Comparison of ENCODE assay signal across 20 cellular contexts in genomic region chr7:135247746-135248471, GRCh38. TPM values are rescaled to one million over a fixed set of nuclear protein-coding genes. Genes with fewer than 3 reads are reported as not detected.
A peak's percentile ranks its signal among the peaks of the same experiment; 100 is the strongest.
DNase-seq lines count a peak whose midpoint lies in the region; ATAC-seq, FAIRE-seq and TF ChIP-seq lines count a peak whose summit lies in the region.
"Had no signal": no experiment of that assay in that cellular context is flagged by ENCODE, and none has a peak within 500 bp of the region (broad histone marks: within the 10 kb centered on the region; RNA-seq: fewer than 3 reads in every experiment).

No MANE protein-coding gene starts in this region.

- in situ Hi-C loops in K562 (cut with MboI): no loop called here

- H2AFZ ChIP-seq in H9 (ENCODE audit: low read length) (no peak overlapping the region), K562 (ENCODE audit: low read depth, low read length) (peak overlapping the region; percentile 88)
- H2AFZ ChIP-seq: GM23248 had no signal

- H3K79me2 ChIP-seq in H9 (ENCODE audit: insufficient read depth, low read length): no peaks in the 10 kb centered on the region
- H3K79me2 ChIP-seq in K562 (ENCODE audit: control insufficient read depth, insufficient read depth, low read length): no peaks in the 10 kb centered on the region

- WGBS in H9 (ENCODE audit: extremely low coverage, insufficient read length, low lambda C conversion rate): no CpG with 5 or more reads among the region's 22 CpGs
- WGBS in K562 (ENCODE audit: insufficient coverage, low coverage, missing lambda C conversion rate): 38% methylated on average over 22 of the region's 22 CpGs
- WGBS in lower leg skin, 2 donors: 93 to 94% methylated on average over 22 of the region's 22 CpGs
- WGBS in testis, 2 donors: 76 to 77% methylated on average over 22 of the region's 22 CpGs
- 95 to 97% (median 96%) methylated on average over 22 of the region's 22 CpGs for WGBS in psoas muscle, 3 donors

- H3K23ac ChIP-seq in H9 (ENCODE audit: insufficient read length, low read depth, low read length): no peak overlapping the region

- H3K79me1 ChIP-seq in H9 (ENCODE audit: insufficient read depth, low read depth, low read length, poor library complexity, severe bottlenecking): no peaks in the 10 kb centered on the region

- H3T11ph ChIP-seq in H9 (ENCODE audit: low read length): no peak overlapping the region

- H3K56ac ChIP-seq in H9 (ENCODE audit: insufficient read length, low read depth, low read length): no peak overlapping the region

- H3K4me1 Mint-ChIP-seq in H9: peaks cover 0 to 6% of the 10 kb centered on the region in 2 experiments; a peak in 2 of 4 replicates

- no peak overlapping the region; a peak in 1 of 7 replicates for H3K27ac Mint-ChIP-seq in H9
- H3K27ac Mint-ChIP-seq: CD8-positive, alpha-beta T cell; HFFc6 had no signal

- no peak for FAIRE-seq in K562 (lab: Jason Lieb, UNC)
- FAIRE-seq: GM12891 had no signal

- H2BK120ac ChIP-seq in H9 (ENCODE audit: low read depth, low read length, poor library complexity, severe bottlenecking): no peak overlapping the region

- no peaks in the 10 kb centered on the region for H3K4me1 ChIP-seq in H9 (ENCODE audit: insufficient read depth, low read length)
- H3K4me1 ChIP-seq in K562 (replicated peaks in 1 of 2; ENCODE audit: control insufficient read depth in 2 of 2, insufficient read depth in 2 of 2, low read length in 2 of 2): peaks cover 0 to 10% of the 10 kb centered on the region in 2 experiments; a peak in 2 of 5 replicates
- no peaks in the 10 kb centered on the region for H3K4me1 ChIP-seq in testis
- H3K4me1 ChIP-seq in psoas muscle: no peaks in the 10 kb centered on the region
- H3K4me1 ChIP-seq: SJSA1 had no signal

- TF ChIP-seq CTCF in H9 (conservative IDR thresholded peaks at IDR 0.05): no peak
- TF ChIP-seq CTCF in K562 (IDR thresholded peaks at IDR 0.05 in 2 of 3, conservative IDR thresholded peaks at IDR 0.05 in 1 of 3; ENCODE audit: insufficient read depth in 2 of 3, low read depth in 1 of 3, low read length in 3 of 3): no peak
- no peak for TF ChIP-seq CTCF in lower leg skin (IDR thresholded peaks at IDR 0.05)
- TF ChIP-seq CTCF in testis (IDR thresholded peaks at IDR 0.05): no peak
- no peak for TF ChIP-seq CTCF in psoas muscle (IDR thresholded peaks at IDR 0.05)

- no peaks in the 10 kb centered on the region for H3K36me3 ChIP-seq in K562 (ENCODE audit: control insufficient read depth, insufficient read depth, low read length)
- no peaks in the 10 kb centered on the region for H3K36me3 ChIP-seq in testis (ENCODE audit: low read depth, missing control alignments)
- no peaks in the 10 kb centered on the region for H3K36me3 ChIP-seq in psoas muscle (ENCODE audit: insufficient read depth in 1 of 2, low read depth in 1 of 2)
- H3K36me3 ChIP-seq: SJSA1 had no signal

- intact Hi-C loops in K562 (cut with micrococcal nuclease): no loop called here
- intact Hi-C loops in lower leg skin (cut with DNase I; ENCODE audit: low total_unique reads): no loop called here
- intact Hi-C loops in testis (cut with DNase I; ENCODE audit: low total_unique reads): no loop called here
- intact Hi-C loops in psoas muscle (cut with DNase I): no loop called here

- H2BK20ac ChIP-seq in H9 (ENCODE audit: low read depth, low read length, poor library complexity, severe bottlenecking): no peak overlapping the region

- peak; percentile 17 for DNase-seq in H9
- no peak for DNase-seq in K562 (ENCODE audit: extremely low read depth in 1 of 4, low spot score in 3 of 4)
- peak; percentile 8 to 56 for DNase-seq in lower leg skin (ENCODE audit: low spot score in 2 of 2)
- no peak for DNase-seq in testis
- DNase-seq in activated CD4-positive, alpha-beta T cell treated with anti-CD3 and anti-CD28 coated beads, Interleukin-2, amount 50 U/mL, for 4 hours: no peak
- no peak for DNase-seq in psoas muscle
- DNase-seq: GF-D8, HFFc6, KG1, NCI-H1436 treated with DMSO at 0.1 percent for 48 hours, NCI-H2081, NCI-H510A, NCI-H82, PC-3 had no signal

- BruUV-seq in K562 (replicated peaks; lab: Mats Ljungman, UMichigan): no TSS peak

- H3K27me3 ChIP-seq in H9 (ENCODE audit: insufficient read depth, low read length) (no peaks in the 10 kb centered on the region), K562 (ENCODE audit: control insufficient read depth in 2 of 2, insufficient read depth in 2 of 2, low read length in 2 of 2) (peaks cover 6 to 39% of the 10 kb centered on the region in 2 experiments; a peak in 3 of 5 replicates), testis (no peaks in the 10 kb centered on the region), psoas muscle (ENCODE audit: insufficient read depth in 3 of 3, low read length in 2 of 3) (no peaks in the 10 kb centered on the region)

- H4K20me1 ChIP-seq in H9 (ENCODE audit: control insufficient read depth, insufficient read depth, insufficient read length): no peaks in the 10 kb centered on the region
- H4K20me1 ChIP-seq in K562 (replicated peaks; ENCODE audit: control insufficient read depth, insufficient read depth, low read length): no peaks in the 10 kb centered on the region

- H3K27ac ChIP-seq in H9 (ENCODE audit: insufficient read length, low read depth, low read length) (no peak overlapping the region), K562 (ENCODE audit: extremely low read depth, low read depth, low read length) (no peak overlapping the region), testis (no peak overlapping the region), psoas muscle (no peak overlapping the region)
- H3K27ac ChIP-seq: GM23248, SJSA1 had no signal

- H3K9me3 ChIP-seq in H9 (ENCODE audit: control insufficient read depth, low read depth, low read length) (no peaks in the 10 kb centered on the region), K562 (replicated peaks; ENCODE audit: control insufficient read depth, insufficient read depth, low read depth, low read length) (no peaks in the 10 kb centered on the region), testis (no peaks in the 10 kb centered on the region), psoas muscle (no peaks in the 10 kb centered on the region)
- H3K9me3 ChIP-seq: SJSA1 had no signal

- H3K36me3 Mint-ChIP-seq in H9 (ENCODE audit: insufficient read depth in 1 of 3, low read depth in 3 of 3): no peaks in the 10 kb centered on the region; a peak in 1 of 7 replicates
- H3K36me3 Mint-ChIP-seq: CD8-positive, alpha-beta T cell had no signal

- TF ChIP-seq POLR2A in K562 (conservative IDR thresholded peaks at IDR 0.05) (no peak), lower leg skin (IDR thresholded peaks at IDR 0.05) (no peak), testis (IDR thresholded peaks at IDR 0.05) (no peak)

- POLR2A ChIA-PET in K562 (lab: Yijun Ruan, JAX): interaction anchor here (1.1 kb wide), 1 partner anchor 11 kb away, joined by 3 read pairs; no protein-coding TSS in a partner anchor

- no peak for TF ChIP-seq RAD21 in K562 (CRISPR knock-in tag; conservative IDR thresholded peaks at IDR 0.05 in 1 of 2, IDR thresholded peaks at IDR 0.05 in 1 of 2)

- no peaks in the 10 kb centered on the region for H3K9me1 ChIP-seq in K562 (ENCODE audit: control insufficient read depth, insufficient read depth, low read length)

- peaks cover 0 to 4% of the 10 kb centered on the region in 2 experiments; a peak in 2 of 5 replicates for H3K9me3 Mint-ChIP-seq in H9
- H3K9me3 Mint-ChIP-seq: CD8-positive, alpha-beta T cell; HFFc6 had no signal

- H2BK5ac ChIP-seq in H9 (ENCODE audit: insufficient read length, low read length): no peak overlapping the region

- no peak overlapping the region for H4K5ac ChIP-seq in H9 (ENCODE audit: insufficient read length, low read depth, low read length)

- no peak overlapping the region for H3K4me3 Mint-ChIP-seq in H9
- H3K4me3 Mint-ChIP-seq: CD8-positive, alpha-beta T cell; HFFc6 had no signal

- H3K9ac ChIP-seq in H9 (ENCODE audit: extremely low read depth, insufficient read length, low read length) (no peak overlapping the region), K562 (ENCODE audit: insufficient read depth in 1 of 2, low read depth in 2 of 2, low read length in 2 of 2) (no peak overlapping the region)
- H3K9ac ChIP-seq: GM23248 had no signal

- H3K27me3 Mint-ChIP-seq in H9 (ENCODE audit: low read depth): no peaks in the 10 kb centered on the region

- no peak overlapping the region for H2BK15ac ChIP-seq in H9 (ENCODE audit: low read depth, low read length)

- no peak overlapping the region for H2BK12ac ChIP-seq in H9 (ENCODE audit: insufficient read length, low read depth, low read length)

- no peaks in the 10 kb centered on the region for H3K23me2 ChIP-seq in H9 (ENCODE audit: insufficient read length, low read depth, low read length, poor library complexity, severe bottlenecking)

- no peak for TF ChIP-seq EP300 in K562 (IDR thresholded peaks at IDR 0.05; ENCODE audit: low read length)

- H4K8ac ChIP-seq in H9 (replicated peaks; ENCODE audit: insufficient read length, low read depth, low read length): no peak overlapping the region

- no peak overlapping the region for H3K18ac ChIP-seq in H9 (ENCODE audit: insufficient read length, low read depth, low read length)

- no peak overlapping the region for H2AK5ac ChIP-seq in H9 (ENCODE audit: insufficient read length, low read length)

- no peak overlapping the region for H3K14ac ChIP-seq in H9 (ENCODE audit: insufficient read depth, low read length)

- ATAC-seq in K562 (peak; percentile 49), psoas muscle (no peak), GM18502 (IDR thresholded peaks at IDR 0.05; ENCODE audit: poor library complexity, unreplicated experiment) (no peak)
- ATAC-seq: CD8-positive, alpha-beta T cell; PC-3 had no signal

- no peak overlapping the region for H4K91ac ChIP-seq in H9 (ENCODE audit: insufficient read length, low read depth, low read length)

- H3K4me3 ChIP-seq in K562 (no peak overlapping the region), lower leg skin (ENCODE audit: low read depth, poor library complexity, severe bottlenecking) (no peak overlapping the region), testis (peak overlapping the region; percentile 26 to 34), psoas muscle (no peak overlapping the region)
- H3K4me3 ChIP-seq: GM23248, SJSA1 had no signal

- no peak overlapping the region for H3K4ac ChIP-seq in H9 (ENCODE audit: low read depth, low read length)

- H3K4me2 ChIP-seq in H9 (ENCODE audit: insufficient read depth, insufficient read length, low read length) (no peak overlapping the region), K562 (ENCODE audit: insufficient read depth, low read length) (peak overlapping the region; percentile 63)

- CTCF ChIA-PET in K562 (lab: Yijun Ruan, JAX; ENCODE audit: low intra/inter-chr PET ratio): no interaction called here

RNA-seq across cellular contexts. Expression of gene STRA8, which starts 14.3 kb away (rescaled TPM):
- total RNA-seq in H9 (2021): not detected in 2 replicates
- not detected in 2 replicates for total RNA-seq in K562 (2011; cell fraction: chromatin; rRNA removed; ENCODE audit: low replicate concordance)
- total RNA-seq in K562 (2011; cell fraction: nucleolus; rRNA removed): not detected in 2 replicates
- not detected in 2 replicates for total RNA-seq in K562 (2011; cell fraction: nucleoplasm; rRNA removed)
- total RNA-seq in K562 (2014; rRNA removed): not detected in 2 replicates
- not detected in 2 replicates for total RNA-seq in K562 (2014; rRNA removed; fragmentation: Illumina TruSeq; extraction: Trizol)
- total RNA-seq in K562 (2015; rRNA removed; fragmentation: Illumina TruSeq; extraction: Trizol): not detected in 2 replicates
- not detected in 2 replicates for total RNA-seq in K562 (2021)
- not detected in 2 replicates for polyA plus RNA-seq in K562 (2011; rRNA removed)
- polyA plus RNA-seq in K562 (2011; cell fraction: cytosol; rRNA removed): not detected in 2 replicates
- polyA plus RNA-seq in K562 (2011; cell fraction: nucleus; rRNA removed): not detected in 2 replicates
- not detected in 2 replicates for polyA plus RNA-seq in K562 (2012)
- polyA plus RNA-seq in K562 (2014; fragmentation: Illumina TruSeq; extraction: Trizol): not detected in 2 replicates
- polyA plus RNA-seq in K562 (2014; fragmentation: Nextera tagmentation; extraction: Ambion mirVana): not detected
- polyA plus RNA-seq in K562 (2014; rRNA removed): not detected in 2 replicates
- not detected in 2 replicates for polyA minus RNA-seq in K562 (2011; rRNA and poly(A)+ RNA removed)
- polyA minus RNA-seq in K562 (2011; cell fraction: cytosol; rRNA and poly(A)+ RNA removed): not detected in 2 replicates
- polyA minus RNA-seq in K562 (2011; cell fraction: nucleus; rRNA and poly(A)+ RNA removed): not detected in 2 replicates
- 1 to 10 TPM in 1 of 4 donors, under 1 TPM in 1, not detected in 2; 0.36 to 5.5 TPM for total RNA-seq in lower leg skin
- total RNA-seq in testis: 1 to 10 TPM in 1 of 2 donors, under 1 TPM in 1; 0.87 to 3.5 TPM
- polyA plus RNA-seq in testis (ENCODE audit: insufficient read depth, low read depth, low replicate concordance): 1.4 TPM
- not detected for total RNA-seq in psoas muscle
- not detected for polyA plus RNA-seq in psoas muscle
- total RNA-seq: CD8-positive, alpha-beta T cell; GM23248; HFFc6; PC-3; SJSA1 had no signal
- polyA plus RNA-seq: BJ, GM23248 had no signal

RNA-seq across cellular contexts. Expression of gene WDR91, which starts 36.6 kb away (rescaled TPM):
- total RNA-seq in H9 (2021) (7.3 and 9.4 TPM in 2 replicates), K562 (2014; rRNA removed) (10.1 and 12.0 TPM in 2 replicates), K562 (2014; rRNA removed; fragmentation: Illumina TruSeq; extraction: Trizol) (4.9 and 5.8 TPM in 2 replicates), K562 (2015; rRNA removed; fragmentation: Illumina TruSeq; extraction: Trizol) (9.2 and 10.7 TPM in 2 replicates), K562 (2021) (12.1 and 18.2 TPM in 2 replicates), lower leg skin (10 to 100 TPM; 16.7 to 25.0 (median 20.8) TPM), testis (10 to 100 TPM; 23.8 to 46.6 TPM), psoas muscle (10 to 100 TPM in 1 of 4 donors, 1 to 10 TPM in 3; 4.8 to 23.6 (median 8.5) TPM)
- 28.4 and 48.4 TPM in 2 replicates for total RNA-seq in K562 (2011; cell fraction: chromatin; rRNA removed; ENCODE audit: low replicate concordance)
- 26.5 and 27.3 TPM in 2 replicates for total RNA-seq in K562 (2011; cell fraction: nucleolus; rRNA removed)
- total RNA-seq in K562 (2011; cell fraction: nucleoplasm; rRNA removed): 18.5 and 26.3 TPM in 2 replicates
- polyA plus RNA-seq in K562 (2011; rRNA removed) (12.9 and 15.0 TPM in 2 replicates), K562 (2014; fragmentation: Illumina TruSeq; extraction: Trizol) (7.7 and 9.8 TPM in 2 replicates), K562 (2014; fragmentation: Nextera tagmentation; extraction: Ambion mirVana) (1 to 10 TPM; 1.9 to 2.1 TPM), K562 (2014; rRNA removed) (11.9 and 17.4 TPM in 2 replicates), testis (ENCODE audit: insufficient read depth, low read depth, low replicate concordance) (29.5 TPM), psoas muscle (1 to 10 TPM; 2.7 to 4.0 (median 2.8) TPM)
- polyA plus RNA-seq in K562 (2011; cell fraction: cytosol; rRNA removed): 18.4 and 21.1 TPM in 2 replicates
- 69.8 and 70.6 TPM in 2 replicates for polyA plus RNA-seq in K562 (2011; cell fraction: nucleus; rRNA removed)
- polyA plus RNA-seq in K562 (2012): 8.7 and 11.6 TPM in 2 replicates
- 8.4 and 9.3 TPM in 2 replicates for polyA minus RNA-seq in K562 (2011; rRNA and poly(A)+ RNA removed)
- 8.6 and 9.1 TPM in 2 replicates for polyA minus RNA-seq in K562 (2011; cell fraction: cytosol; rRNA and poly(A)+ RNA removed)
- polyA minus RNA-seq in K562 (2011; cell fraction: nucleus; rRNA and poly(A)+ RNA removed): 15.2 and 24.0 TPM in 2 replicates

Comparison
In these comparisons a context has a peak if more than half of its experiments do, and no peak if none do; other contexts are left out.
1. DNase-seq: peak in H9 (single experiment) and lower leg skin (2 of 2); none in K562 (0 of 4), testis (single experiment), activated CD4-positive, alpha-beta T cell treated with anti-CD3 and anti-CD28 coated beads, Interleukin-2, amount 50 U/mL, for 4 hours (0 of 2) and psoas muscle (0 of 2).
2. H3K4me3 ChIP-seq: peak in testis (2 of 2); none in K562 (single experiment), lower leg skin (single experiment) and psoas muscle (single experiment).